ENCODE assay signal across 2 cellular contexts in genomic region chr3:121998030-121998580, GRCh38.
A peak's percentile ranks its signal among the peaks of the same experiment; 100 is the strongest.
TF ChIP-seq lines count a peak whose summit lies in the region.

No MANE protein-coding gene starts in this region.

TF ChIP-seq in liver, 16 proteins besides CTCF, POLR2A, EP300 and RAD21:
- TF ChIP-seq, protein P1, sequence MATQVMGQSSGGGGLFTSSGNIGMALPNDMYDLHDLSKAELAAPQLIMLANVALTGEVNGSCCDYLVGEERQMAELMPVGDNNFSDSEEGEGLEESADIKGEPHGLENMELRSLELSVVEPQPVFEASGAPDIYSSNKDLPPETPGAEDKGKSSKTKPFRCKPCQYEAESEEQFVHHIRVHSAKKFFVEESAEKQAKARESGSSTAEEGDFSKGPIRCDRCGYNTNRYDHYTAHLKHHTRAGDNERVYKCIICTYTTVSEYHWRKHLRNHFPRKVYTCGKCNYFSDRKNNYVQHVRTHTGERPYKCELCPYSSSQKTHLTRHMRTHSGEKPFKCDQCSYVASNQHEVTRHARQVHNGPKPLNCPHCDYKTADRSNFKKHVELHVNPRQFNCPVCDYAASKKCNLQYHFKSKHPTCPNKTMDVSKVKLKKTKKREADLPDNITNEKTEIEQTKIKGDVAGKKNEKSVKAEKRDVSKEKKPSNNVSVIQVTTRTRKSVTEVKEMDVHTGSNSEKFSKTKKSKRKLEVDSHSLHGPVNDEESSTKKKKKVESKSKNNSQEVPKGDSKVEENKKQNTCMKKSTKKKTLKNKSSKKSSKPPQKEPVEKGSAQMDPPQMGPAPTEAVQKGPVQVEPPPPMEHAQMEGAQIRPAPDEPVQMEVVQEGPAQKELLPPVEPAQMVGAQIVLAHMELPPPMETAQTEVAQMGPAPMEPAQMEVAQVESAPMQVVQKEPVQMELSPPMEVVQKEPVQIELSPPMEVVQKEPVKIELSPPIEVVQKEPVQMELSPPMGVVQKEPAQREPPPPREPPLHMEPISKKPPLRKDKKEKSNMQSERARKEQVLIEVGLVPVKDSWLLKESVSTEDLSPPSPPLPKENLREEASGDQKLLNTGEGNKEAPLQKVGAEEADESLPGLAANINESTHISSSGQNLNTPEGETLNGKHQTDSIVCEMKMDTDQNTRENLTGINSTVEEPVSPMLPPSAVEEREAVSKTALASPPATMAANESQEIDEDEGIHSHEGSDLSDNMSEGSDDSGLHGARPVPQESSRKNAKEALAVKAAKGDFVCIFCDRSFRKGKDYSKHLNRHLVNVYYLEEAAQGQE (IDR thresholded peaks at IDR 0.05): no peak
- TF ChIP-seq MAX (IDR thresholded peaks at IDR 0.05) (peak; percentile 24), JUND (IDR thresholded peaks at IDR 0.05) (peak in 1 of 2 donors; percentile 10)

TF ChIP-seq in HepG2, 621 proteins besides CTCF, POLR2A, EP300 and RAD21:
- TF ChIP-seq PHF21A (CRISPR knock-in tag; IDR thresholded peaks at IDR 0.05) (no peak), POGZ (CRISPR knock-in tag; IDR thresholded peaks at IDR 0.05) (no peak), ZNF614 (CRISPR knock-in tag; IDR thresholded peaks at IDR 0.05; ENCODE audit: borderline replicate concordance) (no peak), FOXP1 (IDR thresholded peaks at IDR 0.05) (no peak), FOXP1 (CRISPR knock-in tag; IDR thresholded peaks at IDR 0.05) (no peak), PHF20 (CRISPR knock-in tag; IDR thresholded peaks at IDR 0.05) (no peak), AKAP8 (CRISPR knock-in tag; IDR thresholded peaks at IDR 0.05) (no peak), MIER3 (CRISPR knock-in tag; IDR thresholded peaks at IDR 0.05; ENCODE audit: borderline replicate concordance) (no peak), NFKB2 (CRISPR knock-in tag; IDR thresholded peaks at IDR 0.05; ENCODE audit: borderline replicate concordance) (no peak), RCOR2 (CRISPR knock-in tag; IDR thresholded peaks at IDR 0.05) (no peak), THYN1 (CRISPR knock-in tag; IDR thresholded peaks at IDR 0.05; ENCODE audit: borderline replicate concordance, low read depth) (no peak), ZNF772 (CRISPR knock-in tag; IDR thresholded peaks at IDR 0.05) (no peak), ZNF589 (CRISPR knock-in tag; conservative IDR thresholded peaks at IDR 0.05) (no peak), ZSCAN25 (CRISPR knock-in tag; IDR thresholded peaks at IDR 0.05) (no peak), ZNF180 (CRISPR knock-in tag; IDR thresholded peaks at IDR 0.05; ENCODE audit: borderline replicate concordance, low read depth) (no peak), ZNF780A (CRISPR knock-in tag; IDR thresholded peaks at IDR 0.05) (no peak), ZMAT3 (CRISPR knock-in tag; conservative IDR thresholded peaks at IDR 0.05) (no peak)
- TF ChIP-seq, protein P2, sequence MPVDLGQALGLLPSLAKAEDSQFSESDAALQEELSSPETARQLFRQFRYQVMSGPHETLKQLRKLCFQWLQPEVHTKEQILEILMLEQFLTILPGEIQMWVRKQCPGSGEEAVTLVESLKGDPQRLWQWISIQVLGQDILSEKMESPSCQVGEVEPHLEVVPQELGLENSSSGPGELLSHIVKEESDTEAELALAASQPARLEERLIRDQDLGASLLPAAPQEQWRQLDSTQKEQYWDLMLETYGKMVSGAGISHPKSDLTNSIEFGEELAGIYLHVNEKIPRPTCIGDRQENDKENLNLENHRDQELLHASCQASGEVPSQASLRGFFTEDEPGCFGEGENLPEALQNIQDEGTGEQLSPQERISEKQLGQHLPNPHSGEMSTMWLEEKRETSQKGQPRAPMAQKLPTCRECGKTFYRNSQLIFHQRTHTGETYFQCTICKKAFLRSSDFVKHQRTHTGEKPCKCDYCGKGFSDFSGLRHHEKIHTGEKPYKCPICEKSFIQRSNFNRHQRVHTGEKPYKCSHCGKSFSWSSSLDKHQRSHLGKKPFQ (CRISPR knock-in tag; IDR thresholded peaks at IDR 0.05; ENCODE audit: insufficient replicate concordance): no peak
TF ChIP-seq in HepG2: peak in this region for 0.
